Comparison of ENCODE assay signal across 16 cellular contexts in genomic region chr16:9054460-9054859, GRCh38. TPM values are rescaled to one million over a fixed set of nuclear protein-coding genes. Genes with fewer than 3 reads are reported as not detected.
A peak's percentile ranks its signal among the peaks of the same experiment; 100 is the strongest.
DNase-seq lines count a peak whose midpoint lies in the region; TF ChIP-seq lines count a peak whose summit lies in the region.
"Had no signal": no experiment of that assay in that cellular context is flagged by ENCODE, and none has a peak within 500 bp of the region (broad histone marks: within the 10 kb centered on the region; RNA-seq: fewer than 3 reads in every experiment).

No MANE protein-coding gene starts in this region.

- no peaks in the 10 kb centered on the region for H3K79me2 ChIP-seq in GM23248 (ENCODE audit: insufficient read depth)

- H3K36me3 ChIP-seq in GM23248 (ENCODE audit: low read depth), result no peaks in the 10 kb centered on the region

- 27 to 29% methylated on average over 4 of the region's 4 CpGs for WGBS in GM23248 (ENCODE audit: low coverage in 1 of 2, low lambda C conversion rate in 2 of 2, missing lambda C conversion rate in 2 of 2), 2 experiments

- no peaks in the 10 kb centered on the region for H4K20me1 ChIP-seq in GM23248 (ENCODE audit: insufficient read depth)

- H3K9ac ChIP-seq in GM23248, result no peak overlapping the region
- H3K9ac ChIP-seq: SK-N-SH had no signal

- H3K4me1 ChIP-seq in GM23248 (ENCODE audit: insufficient read depth), result peaks cover 18% of the 10 kb centered on the region

- H2AFZ ChIP-seq in GM23248, result no peak overlapping the region

- TF ChIP-seq CTCF in epithelial cell of esophagus (IDR thresholded peaks at IDR 0.05; ENCODE audit: insufficient read depth, low read depth, low read length, missing control alignments), result no peak

- H3K27ac ChIP-seq in GM23248, result no peak overlapping the region

- no peaks in the 10 kb centered on the region for H3K9me3 ChIP-seq in GM23248 (ENCODE audit: low read depth)
- H3K9me3 ChIP-seq: SK-N-SH had no signal

- no peak overlapping the region for H3K4me2 ChIP-seq in GM23248 (ENCODE audit: unreplicated experiment)
- H3K4me2 ChIP-seq: SK-N-SH had no signal

- no peaks in the 10 kb centered on the region for H3K27me3 ChIP-seq in GM23248 (replicated peaks; ENCODE audit: insufficient read depth)

- H3F3A ChIP-seq in GM23248 (ENCODE audit: insufficient read depth), result peaks cover 9% of the 10 kb centered on the region

- DNase-seq in GM23248 (peak; percentile 35), NAMALWA (ENCODE audit: low spot score) (peak; percentile 24), epithelial cell of esophagus (ENCODE audit: low read depth) (peak; percentile 78), renal cortical epithelial cell (ENCODE audit: low read depth) (peak; percentile 64), cerebellum (ENCODE audit: low spot score) (no peak), epidermal melanocyte (ENCODE audit: insufficient read length, low spot score) (no peak)
- no peak for DNase-seq in activated CD4-positive, alpha-beta T cell treated with anti-CD3 and anti-CD28 coated beads for 1 hour
- DNase-seq: CD8-positive, alpha-beta T cell; H7; Kasumi-1; NCI-H1436 treated with DMSO at 0.1 percent for 48 hours; NCI-H2081 treated with DMSO at 0.1 percent for 48 hours; NCI-H2227 treated with DMSO at 0.1 percent for 48 hours; NCI-H526; OCI-M1; SK-N-SH had no signal

- H3K9me2 ChIP-seq in GM23248 (ENCODE audit: insufficient read depth), result no peaks in the 10 kb centered on the region
- H3K9me2 ChIP-seq: SK-N-SH had no signal

- in situ Hi-C loops in GM23248 (cut with MboI), result no loop called here

- H3K4me3 ChIP-seq in GM23248, result no peak overlapping the region
- no peak overlapping the region for H3K4me3 ChIP-seq in epithelial cell of esophagus (ENCODE audit: low read length)

RNA-seq across cellular contexts. Expression of gene HAPSTR1, which starts 37.0 kb away (rescaled TPM):
- 79.2 and 85.5 TPM in 2 replicates for total RNA-seq in GM23248 (2014; rRNA removed; shearing (Covaris generic))
- 11.7 and 12.0 TPM in 2 replicates for polyA plus RNA-seq in GM23248 (2016; fragmentation: Nextera tagmentation; extraction: Ambion mirVana)
- 88.6 and 95.5 TPM in 2 replicates for total RNA-seq in renal cortical epithelial cell
- 93.2 TPM for total RNA-seq in cerebellum

Comparison
In these comparisons a context has a peak if more than half of its experiments do, and no peak if none do; other contexts are left out.
1. DNase-seq: peak in GM23248 (single experiment), NAMALWA (single experiment), epithelial cell of esophagus (single experiment) and renal cortical epithelial cell (single experiment); none in cerebellum (single experiment), activated CD4-positive, alpha-beta T cell treated with anti-CD3 and anti-CD28 coated beads for 1 hour (single experiment) and epidermal melanocyte (single experiment).